ENCODE assay signal across 18 cellular contexts in the genomic region with DNA sequence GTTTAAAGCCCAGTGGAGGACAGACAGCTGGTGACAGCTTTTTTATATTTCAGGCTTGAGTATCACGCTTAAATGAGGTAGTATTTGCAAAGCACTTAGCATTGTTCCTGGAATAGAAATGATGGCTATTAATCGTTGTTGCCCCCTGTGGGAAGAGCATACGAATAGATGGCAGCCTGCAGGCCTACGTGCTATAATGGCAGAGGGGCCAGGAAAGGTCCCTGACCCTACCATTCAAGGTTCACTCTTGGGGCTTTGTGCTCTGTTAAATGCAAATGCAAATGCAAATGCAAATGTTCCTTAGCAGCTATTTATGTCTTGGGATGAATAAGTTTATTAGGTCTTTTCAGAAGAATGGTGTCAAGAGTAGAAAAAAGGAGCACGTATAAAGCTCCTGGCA.
DNase-seq lines count a peak whose midpoint lies in the region; ATAC-seq and TF ChIP-seq lines count a peak whose summit lies in the region.
"Had no signal": no experiment of that assay in that cellular context is flagged by ENCODE, and none has a peak within 500 bp of the region (broad histone marks: within the 10 kb centered on the region; RNA-seq: fewer than 3 reads in every experiment).

No MANE protein-coding gene starts in this region.

- H3K27ac ChIP-seq in GM23338 (ENCODE audit: low read depth), result no peak overlapping the region
- no peak overlapping the region for H3K27ac ChIP-seq in iPS-20b (ENCODE audit: low read length)
- no peak overlapping the region for H3K27ac ChIP-seq in suprapubic skin
- no peak overlapping the region for H3K27ac ChIP-seq in vagina
- H3K27ac ChIP-seq: adrenal gland, pancreas had no signal

- H3K27me3 ChIP-seq in GM23338 (ENCODE audit: insufficient read depth) (no peaks in the 10 kb centered on the region), iPS-20b (ENCODE audit: insufficient read depth, low read length) (no peaks in the 10 kb centered on the region), suprapubic skin (no peaks in the 10 kb centered on the region), vagina (no peaks in the 10 kb centered on the region), Caco-2 (replicated peaks; ENCODE audit: control insufficient read depth, insufficient read depth, low read length) (no peaks in the 10 kb centered on the region)
- H3K27me3 ChIP-seq: adrenal gland, MG63, pancreas had no signal

- TF ChIP-seq POLR2A in suprapubic skin (IDR thresholded peaks at IDR 0.05), result no peak
- TF ChIP-seq POLR2A in vagina (IDR thresholded peaks at IDR 0.05), result no peak

- H3K36me3 Mint-ChIP-seq in GM23338 (ENCODE audit: low read depth) (no peaks in the 10 kb centered on the region), Caco-2 (ENCODE audit: insufficient read depth, unreplicated experiment) (no peaks in the 10 kb centered on the region)

- H3K36me3 ChIP-seq in GM23338 (ENCODE audit: insufficient read depth), result no peaks in the 10 kb centered on the region
- no peaks in the 10 kb centered on the region for H3K36me3 ChIP-seq in iPS-20b (ENCODE audit: insufficient read depth, low read depth, low read length)
- no peaks in the 10 kb centered on the region for H3K36me3 ChIP-seq in suprapubic skin
- no peaks in the 10 kb centered on the region for H3K36me3 ChIP-seq in vagina
- no peaks in the 10 kb centered on the region for H3K36me3 ChIP-seq in Caco-2 (ENCODE audit: control insufficient read depth, insufficient read depth, low read length)
- H3K36me3 ChIP-seq: adrenal gland, MG63, pancreas had no signal

- H3K4me3 ChIP-seq in GM23338 (peak overlapping the region; percentile 3; the same call in 1 of the 2 replicates), iPS-20b (ENCODE audit: low read length) (0 out of 2 replicates have a peak overlapping the region, but pooled peaks have one; percentile 2), suprapubic skin (no peak overlapping the region), vagina (no peak overlapping the region), Caco-2 (ENCODE audit: low read depth, low read length) (no peak overlapping the region)
- H3K4me3 ChIP-seq: adrenal gland, MG63, pancreas had no signal

- H3K27ac Mint-ChIP-seq in GM23338, result no peak overlapping the region
- H3K27ac Mint-ChIP-seq in Caco-2 (ENCODE audit: unreplicated experiment), result no peak overlapping the region
- H3K27ac Mint-ChIP-seq: activated T-helper 2 cell treated with anti-CD3 and anti-CD28 coated beads, Interferon-gamma antibody, Interleukin-2, Interleukin-4, amounts not matched to agents 10 μg/mL and 5 μg/mL and 100 μg/mL, durations not matched to agents 14 hours and 24 hours and 36 hours; T-helper 1 cell treated with Interleukin-12 subunit alpha and Interleukin-12 subunit beta and Interleukin-4 antibody, amounts not matched to agents 30 μg/mL and 1 μg/mL, for 36 hours had no signal

- CTCF ChIA-PET in Caco-2 (lab: Charles Lee), result no interaction called here

- peaks cover 18% of the 10 kb centered on the region; the same call in 2 of the 3 replicates for H3K4me1 Mint-ChIP-seq in GM23338
- H3K4me1 Mint-ChIP-seq in Caco-2 (ENCODE audit: low read depth, unreplicated experiment), result no peaks in the 10 kb centered on the region

- peaks cover 17% of the 10 kb centered on the region for H3K4me1 ChIP-seq in GM23338 (ENCODE audit: insufficient read depth)
- H3K4me1 ChIP-seq in iPS-20b (ENCODE audit: insufficient read depth, low read length), result peaks cover 16% of the 10 kb centered on the region; the same call in 1 of the 2 replicates
- H3K4me1 ChIP-seq in suprapubic skin, result no peaks in the 10 kb centered on the region
- no peaks in the 10 kb centered on the region for H3K4me1 ChIP-seq in vagina
- H3K4me1 ChIP-seq in Caco-2, result no peaks in the 10 kb centered on the region
- H3K4me1 ChIP-seq: adrenal gland, pancreas had no signal

- H3K4me2 ChIP-seq in GM23338, result peak overlapping the region; percentile 42; the same call in 1 of the 2 replicates

- H3F3A ChIP-seq in GM23338 (replicated peaks; ENCODE audit: low read depth), result no peaks in the 10 kb centered on the region

- POLR2A ChIA-PET in Caco-2 (lab: Charles Lee), result no interaction called here

- H3K79me2 ChIP-seq in GM23338 (replicated peaks; ENCODE audit: insufficient read depth), result no peaks in the 10 kb centered on the region

- H3K9me3 ChIP-seq in iPS-20b (ENCODE audit: insufficient read depth, low read depth, low read length) (no peaks in the 10 kb centered on the region), suprapubic skin (no peaks in the 10 kb centered on the region), vagina (no peaks in the 10 kb centered on the region), Caco-2 (no peaks in the 10 kb centered on the region)
- H3K9me3 ChIP-seq: adrenal gland, MG63, pancreas had no signal

- H2AFZ ChIP-seq in GM23338, result no peak overlapping the region; the same call in 1 of the 2 replicates

- TF ChIP-seq EP300 in suprapubic skin (IDR thresholded peaks at IDR 0.05), result no peak

- no TSS peak for BruUV-seq in Caco-2 (replicated peaks; lab: Mats Ljungman, UMichigan)

- H3K9me3 Mint-ChIP-seq in GM23338 (no peaks in the 10 kb centered on the region; the same call in 2 of the 3 replicates), Caco-2 (ENCODE audit: unreplicated experiment) (no peaks in the 10 kb centered on the region)
- H3K9me3 Mint-ChIP-seq: activated T-helper 2 cell treated with anti-CD3 and anti-CD28 coated beads, Interferon-gamma antibody, Interleukin-2, Interleukin-4, amounts not matched to agents 10 μg/mL and 5 μg/mL and 100 μg/mL, durations not matched to agents 14 hours and 24 hours and 36 hours; HFFc6; T-helper 1 cell treated with Interleukin-12 subunit alpha and Interleukin-12 subunit beta and Interleukin-4 antibody, amounts not matched to agents 30 μg/mL and 1 μg/mL, for 36 hours had no signal

- peak; percentile 51 for DNase-seq in GM23338 (ENCODE audit: low spot score)
- peak; percentile 94 for DNase-seq in NCI-H2029 (lab: John Stamatoyannopoulos, UW)
- DNase-seq in NCI-H526 treated with DMSO at 0.1 percent for 48 hours (lab: John Stamatoyannopoulos, UW), result peak; percentile 43
- DNase-seq in MV-4-11 (lab: John Stamatoyannopoulos, UW), result no peak
- no peak for DNase-seq in suprapubic skin (ENCODE audit: low spot score in 2 of 2)
- DNase-seq in vagina (ENCODE audit: extremely low spot score in 2 of 2), result no peak
- no peak for DNase-seq in Caco-2
- DNase-seq: activated CD4-positive, CD25-positive, alpha-beta regulatory T cell; adrenal gland; AML-193; MG63; NK-92 treated with Interleukin-12 subunit alpha and Interleukin-12 subunit beta, amount 100 ng/mL, for 24 hours; pancreas; stimulated activated CD4-positive, alpha-beta T cell treated with anti-CD3 and anti-CD28 coated beads, Interleukin-4, amount 100 ng/mL, for 4 hours had no signal

- peak; percentile 96 for ATAC-seq in GM23338

- no peaks in the 10 kb centered on the region for H3K27me3 Mint-ChIP-seq in GM23338 (ENCODE audit: insufficient read depth, low read depth, poor library complexity)
- H3K27me3 Mint-ChIP-seq in Caco-2 (ENCODE audit: insufficient read depth, unreplicated experiment), result no peaks in the 10 kb centered on the region

- WGBS in suprapubic skin, result 69% methylated on average over 5 of the region's 5 CpGs

- H3K4me3 Mint-ChIP-seq in GM23338 (no peak overlapping the region), Caco-2 (ENCODE audit: unreplicated experiment) (no peak overlapping the region)
- H3K4me3 Mint-ChIP-seq: HFFc6; T-helper 1 cell treated with Interleukin-12 subunit alpha and Interleukin-12 subunit beta and Interleukin-4 antibody, amounts not matched to agents 30 μg/mL and 1 μg/mL, for 36 hours had no signal

- no peak overlapping the region for H3K9ac ChIP-seq in iPS-20b (ENCODE audit: low read depth, low read length)

- intact Hi-C loops in vagina (cut with DNase I), result no loop called here
- intact Hi-C loops in Caco-2 (cut with micrococcal nuclease; ENCODE audit: unreplicated experiment), result no loop called here

- H4K20me1 ChIP-seq in GM23338 (replicated peaks; ENCODE audit: insufficient read depth), result no peaks in the 10 kb centered on the region

- no peaks in the 10 kb centered on the region for H3K9me2 ChIP-seq in GM23338 (ENCODE audit: insufficient read depth)

- peak in 1 of 2 experiments; percentile 20; a peak in 1 of 4 replicates for TF ChIP-seq CTCF in GM23338 (conservative IDR thresholded peaks at IDR 0.05; ENCODE audit: low read depth in 2 of 2)
- TF ChIP-seq CTCF in suprapubic skin (IDR thresholded peaks at IDR 0.05), result no peak
- no peak for TF ChIP-seq CTCF in vagina (IDR thresholded peaks at IDR 0.05)
- TF ChIP-seq CTCF in Caco-2 (IDR thresholded peaks at IDR 0.05; ENCODE audit: insufficient read depth in 1 of 2, low read depth in 1 of 2, low read length in 1 of 2, severe bottlenecking in 1 of 2, unreplicated experiment in 1 of 2), result no peak

TF ChIP-seq in GM23338, 12 proteins besides CTCF, POLR2A, EP300 and RAD21 (continues in another document):
- TF ChIP-seq, protein P1, sequence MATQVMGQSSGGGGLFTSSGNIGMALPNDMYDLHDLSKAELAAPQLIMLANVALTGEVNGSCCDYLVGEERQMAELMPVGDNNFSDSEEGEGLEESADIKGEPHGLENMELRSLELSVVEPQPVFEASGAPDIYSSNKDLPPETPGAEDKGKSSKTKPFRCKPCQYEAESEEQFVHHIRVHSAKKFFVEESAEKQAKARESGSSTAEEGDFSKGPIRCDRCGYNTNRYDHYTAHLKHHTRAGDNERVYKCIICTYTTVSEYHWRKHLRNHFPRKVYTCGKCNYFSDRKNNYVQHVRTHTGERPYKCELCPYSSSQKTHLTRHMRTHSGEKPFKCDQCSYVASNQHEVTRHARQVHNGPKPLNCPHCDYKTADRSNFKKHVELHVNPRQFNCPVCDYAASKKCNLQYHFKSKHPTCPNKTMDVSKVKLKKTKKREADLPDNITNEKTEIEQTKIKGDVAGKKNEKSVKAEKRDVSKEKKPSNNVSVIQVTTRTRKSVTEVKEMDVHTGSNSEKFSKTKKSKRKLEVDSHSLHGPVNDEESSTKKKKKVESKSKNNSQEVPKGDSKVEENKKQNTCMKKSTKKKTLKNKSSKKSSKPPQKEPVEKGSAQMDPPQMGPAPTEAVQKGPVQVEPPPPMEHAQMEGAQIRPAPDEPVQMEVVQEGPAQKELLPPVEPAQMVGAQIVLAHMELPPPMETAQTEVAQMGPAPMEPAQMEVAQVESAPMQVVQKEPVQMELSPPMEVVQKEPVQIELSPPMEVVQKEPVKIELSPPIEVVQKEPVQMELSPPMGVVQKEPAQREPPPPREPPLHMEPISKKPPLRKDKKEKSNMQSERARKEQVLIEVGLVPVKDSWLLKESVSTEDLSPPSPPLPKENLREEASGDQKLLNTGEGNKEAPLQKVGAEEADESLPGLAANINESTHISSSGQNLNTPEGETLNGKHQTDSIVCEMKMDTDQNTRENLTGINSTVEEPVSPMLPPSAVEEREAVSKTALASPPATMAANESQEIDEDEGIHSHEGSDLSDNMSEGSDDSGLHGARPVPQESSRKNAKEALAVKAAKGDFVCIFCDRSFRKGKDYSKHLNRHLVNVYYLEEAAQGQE (IDR thresholded peaks at IDR 0.05; ENCODE audit: unreplicated experiment), result no peak
- TF ChIP-seq EZH2 (IDR thresholded peaks at IDR 0.05; ENCODE audit: low read depth, unreplicated experiment) (no peak), POLR2AphosphoS5 (IDR thresholded peaks at IDR 0.05; ENCODE audit: low read depth) (no peak)

Comparison
In these comparisons a context has a peak if more than half of its experiments do, and no peak if none do; other contexts are left out.
1. DNase-seq: peak in GM23338 (single experiment), NCI-H2029 (single experiment) and NCI-H526 treated with DMSO at 0.1 percent for 48 hours (single experiment); none in MV-4-11 (single experiment), suprapubic skin (0 of 2), vagina (0 of 2) and Caco-2 (0 of 2).
2. H3K4me3 ChIP-seq: peak in GM23338 (single experiment) and iPS-20b (single experiment); none in suprapubic skin (single experiment), vagina (0 of 2) and Caco-2 (single experiment).